ENCODE assay signal across 29 cellular contexts in the genomic region with DNA sequence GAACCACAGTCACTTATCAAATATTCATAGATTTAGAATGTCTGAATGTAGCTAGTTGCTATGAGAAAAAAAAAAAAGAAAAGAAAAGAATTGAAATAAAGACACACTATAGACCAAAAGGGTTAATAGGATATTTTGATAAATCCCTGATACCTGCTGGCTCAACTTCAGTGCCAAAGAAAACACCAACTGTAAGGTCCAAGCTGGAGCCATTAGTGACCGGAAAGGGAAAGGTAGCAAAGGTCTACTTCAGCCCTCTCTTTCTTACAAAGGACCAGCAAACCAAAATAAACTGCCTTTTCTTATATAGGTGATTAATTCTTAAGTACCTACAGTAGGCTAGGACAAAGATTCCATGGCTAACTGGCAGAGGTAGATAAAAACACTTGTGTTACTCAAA. TPM values are rescaled to one million over a fixed set of nuclear protein-coding genes. Genes with fewer than 3 reads are reported as not detected.
DNase-seq lines count a peak whose midpoint lies in the region; ATAC-seq, FAIRE-seq and TF ChIP-seq lines count a peak whose summit lies in the region.
"Had no signal": no experiment of that assay in that cellular context is flagged by ENCODE, and none has a peak within 500 bp of the region (broad histone marks: within the 10 kb centered on the region; RNA-seq: fewer than 3 reads in every experiment).

No MANE protein-coding gene starts in this region.

- 37% methylated on average over 1 of the region's 1 CpG for WGBS in liver
- 88% methylated on average over 1 of the region's 1 CpG for WGBS in HepG2 (ENCODE audit: low lambda C conversion rate)
- WGBS in mesenchymal stem cell, result no CpG with 5 or more reads among the region's 1 CpG
- 33 to 35% methylated on average over 1 of the region's 1 CpG for WGBS in pancreas, 2 donors
- no CpG with 5 or more reads among the region's 1 CpG for WGBS in trophoblast cell (ENCODE audit: extremely low coverage, insufficient coverage, insufficient read length)

- H2AFZ ChIP-seq in HepG2 (ENCODE audit: low read length), result no peak overlapping the region
- H2AFZ ChIP-seq in mesenchymal stem cell (ENCODE audit: low read depth, low read length), result no peak overlapping the region
- no peak overlapping the region for H2AFZ ChIP-seq in trophoblast cell (ENCODE audit: insufficient read depth, low read length, poor library complexity)

- TF ChIP-seq EP300 in HepG2 (IDR thresholded peaks at IDR 0.05; ENCODE audit: low read depth in 2 of 2, low read length in 2 of 2) (no peak), HepG2 (CRISPR knock-in tag; IDR thresholded peaks at IDR 0.05; ENCODE audit: borderline replicate concordance) (no peak)

- H3K36me3 ChIP-seq in liver (ENCODE audit: control insufficient read depth in 4 of 4, insufficient read depth in 3 of 4, low read depth in 1 of 4, low read length in 3 of 4), result peaks cover 0 to 8% (median 6%) of the 10 kb centered on the region in 4 donors
- H3K36me3 ChIP-seq in HepG2 (replicated peaks in 1 of 2; ENCODE audit: control insufficient read depth in 1 of 2, insufficient read depth in 2 of 2, low read length in 2 of 2), result peaks cover 5 to 29% of the 10 kb centered on the region in 2 experiments; a peak in 4 of 5 replicates
- H3K36me3 ChIP-seq in mesenchymal stem cell (ENCODE audit: control insufficient read depth in 1 of 2, insufficient read depth in 2 of 2, low read depth in 1 of 2, low read length in 2 of 2), result peaks cover 7 to 87% of the 10 kb centered on the region in 2 experiments
- peaks cover 0 to 8% (median 5%) of the 10 kb centered on the region in 3 donors for H3K36me3 ChIP-seq in pancreas
- H3K36me3 ChIP-seq in trophoblast cell (ENCODE audit: control insufficient read depth in 1 of 2, insufficient read depth in 2 of 2, low read length in 2 of 2), result peaks cover 5 to 9% of the 10 kb centered on the region in 2 experiments

- H2BK12ac ChIP-seq in mesenchymal stem cell (ENCODE audit: low read length in 2 of 2) (no peak overlapping the region), trophoblast cell (ENCODE audit: low read length) (no peak overlapping the region)

- H3K79me1 ChIP-seq in mesenchymal stem cell (replicated peaks; ENCODE audit: low read length, poor library complexity, severe bottlenecking) (peaks cover 11% of the 10 kb centered on the region), trophoblast cell (ENCODE audit: low read length) (no peaks in the 10 kb centered on the region)

- H3K4me1 Mint-ChIP-seq in activated CD4-positive, alpha-beta memory T cell treated with anti-CD3 and anti-CD28 coated beads for 36 hours (ENCODE audit: low read depth), result no peaks in the 10 kb centered on the region
- H3K4me1 Mint-ChIP-seq: CD14-positive monocyte had no signal

- H2BK5ac ChIP-seq in mesenchymal stem cell (ENCODE audit: low read depth, low read length, poor library complexity, severe bottlenecking), result no peak overlapping the region
- no peak overlapping the region for H2BK5ac ChIP-seq in trophoblast cell (ENCODE audit: low read depth, low read length, poor library complexity)

- H3K4me3 Mint-ChIP-seq in activated CD4-positive, alpha-beta memory T cell treated with anti-CD3 and anti-CD28 coated beads for 36 hours, result no peak overlapping the region
- H3K4me3 Mint-ChIP-seq: CD14-positive monocyte; CD8-positive, alpha-beta memory T cell; IgD-negative memory B cell had no signal

- H3K23ac ChIP-seq in mesenchymal stem cell (ENCODE audit: low read length in 2 of 2) (no peak overlapping the region), trophoblast cell (ENCODE audit: low read length) (no peak overlapping the region)

- ATAC-seq in HepG2 (no peak), pancreas (peak in 3 of 4 donors; percentile 66 to 80 (median 73))
- ATAC-seq: Panc1 had no signal

- H3K27ac Mint-ChIP-seq in activated CD4-positive, alpha-beta memory T cell treated with anti-CD3 and anti-CD28 coated beads for 36 hours, result no peak overlapping the region
- H3K27ac Mint-ChIP-seq: IgD-negative memory B cell had no signal

- H3K4ac ChIP-seq in mesenchymal stem cell (ENCODE audit: low read depth in 1 of 2, low read length in 2 of 2), result no peak overlapping the region
- no peak overlapping the region for H3K4ac ChIP-seq in trophoblast cell (ENCODE audit: low read depth, low read length)

- H3K9me3 ChIP-seq in liver (ENCODE audit: control insufficient read depth in 4 of 4, low read length in 3 of 4) (no peaks in the 10 kb centered on the region), HepG2 (ENCODE audit: low read length) (no peaks in the 10 kb centered on the region), mesenchymal stem cell (ENCODE audit: control insufficient read depth, low read length) (no peaks in the 10 kb centered on the region), pancreas (no peaks in the 10 kb centered on the region), trophoblast cell (ENCODE audit: insufficient read depth, low read depth, low read length) (no peaks in the 10 kb centered on the region)
- H3K9me3 ChIP-seq: BE2C had no signal

- H3K27ac ChIP-seq in liver (ENCODE audit: low read depth in 1 of 2, low read length in 2 of 2) (peak overlapping the region; percentile 10 to 75), HepG2 (ENCODE audit: extremely low read length, insufficient read depth, low read length) (no peak overlapping the region), mesenchymal stem cell (ENCODE audit: low read length, poor library complexity, severe bottlenecking) (no peak overlapping the region), pancreas (no peak overlapping the region), trophoblast cell (ENCODE audit: low read depth, low read length) (no peak overlapping the region)
- H3K27ac ChIP-seq: KMS-11, RWPE1 had no signal

- intact Hi-C loops in HepG2 (cut with micrococcal nuclease; ENCODE audit: unreplicated experiment) (loop anchor here (10.0 kb wide), 1 partner anchor 564 kb away; no protein-coding TSS in a partner anchor), pancreas (cut with DNase I) (no loop called here)
- intact Hi-C loops in activated CD4-positive, alpha-beta memory T cell treated with anti-CD3 and anti-CD28 coated beads for 36 hours (cut with micrococcal nuclease), result no loop called here

- H2AK5ac ChIP-seq in mesenchymal stem cell (ENCODE audit: low read length, severe bottlenecking) (no peak overlapping the region), trophoblast cell (ENCODE audit: low read length) (no peak overlapping the region)

- POLR2A ChIA-PET in HepG2 (lab: Yijun Ruan, JAX), result interaction anchor here (1.9 kb wide), 1 partner anchor 10 kb away, joined by 20 read pairs; a partner anchor contains a TSS
- POLR2A ChIA-PET in activated CD4-positive, alpha-beta memory T cell treated with anti-CD3 and anti-CD28 coated beads for 36 hours (lab: Charles Lee), result no interaction called here

- no peak overlapping the region for H2BK120ac ChIP-seq in mesenchymal stem cell (ENCODE audit: low read depth, low read length)
- no peak overlapping the region for H2BK120ac ChIP-seq in trophoblast cell (ENCODE audit: insufficient read depth, low read length, poor library complexity)

- H3K4me3 ChIP-seq in liver (ENCODE audit: low read depth in 1 of 3, low read length in 3 of 3), result no peak overlapping the region
- H3K4me3 ChIP-seq in HepG2 (replicated peaks in 1 of 3; ENCODE audit: insufficient read depth in 1 of 3, low read depth in 2 of 3, low read length in 3 of 3), result no peak overlapping the region
- no peak overlapping the region for H3K4me3 ChIP-seq in mesenchymal stem cell (ENCODE audit: insufficient read depth in 1 of 2, low read depth in 1 of 2, low read length in 2 of 2)
- H3K4me3 ChIP-seq in pancreas, result no peak overlapping the region
- H3K4me3 ChIP-seq in trophoblast cell (ENCODE audit: low read depth, low read length), result no peak overlapping the region

- no peak overlapping the region for H2BK15ac ChIP-seq in mesenchymal stem cell (ENCODE audit: low read depth, poor library complexity, severe bottlenecking)

- H3K14ac ChIP-seq in mesenchymal stem cell (ENCODE audit: low read length in 2 of 2) (no peak overlapping the region), trophoblast cell (ENCODE audit: low read length) (no peak overlapping the region)

- no peaks in the 10 kb centered on the region for H3K27me3 Mint-ChIP-seq in activated CD4-positive, alpha-beta memory T cell treated with anti-CD3 and anti-CD28 coated beads for 36 hours
- H3K27me3 Mint-ChIP-seq: CD8-positive, alpha-beta memory T cell; IgD-negative memory B cell had no signal

- TF ChIP-seq CTCF in liver (IDR thresholded peaks at IDR 0.05; ENCODE audit: low read depth, low read length, missing input control) (no peak), HepG2 (CRISPR knock-in tag; IDR thresholded peaks at IDR 0.05) (no peak), pancreas (IDR thresholded peaks at IDR 0.05) (no peak)

- DNase-seq in HepG2 (ENCODE audit: low spot score) (no peak), mesenchymal stem cell (no peak), pancreas (no peak), dedifferentiated amniotic fluid mesenchymal stem cell (ENCODE audit: extremely low spot score) (no peak), trophoblast cell (no peak), GOT3 (lab: John Stamatoyannopoulos, UW) (no peak)
- DNase-seq in activated CD4-positive, alpha-beta memory T cell treated with anti-CD3 and anti-CD28 coated beads for 36 hours, result no peak
- DNase-seq: 8988T; ACHN; BE2C; CD8-positive, alpha-beta memory T cell; DMS 273 treated with DMSO at 0.1 percent for 48 hours; DMS79; EL; GDM1; NCI-H1048; NCI-H1417; NCI-H1694; NCI-H2029 treated with DMSO at 0.1 percent for 48 hours; NCI-H2227 treated with DMSO at 0.1 percent for 48 hours; NCI-H526 treated with DMSO at 0.1 percent for 48 hours; SHP77 had no signal

- TF ChIP-seq POLR2A in HepG2 (IDR thresholded peaks at IDR 0.05; ENCODE audit: insufficient read depth in 1 of 2, low read depth in 2 of 2, low read length in 2 of 2), result no peak

- H3K36me3 Mint-ChIP-seq in activated CD4-positive, alpha-beta memory T cell treated with anti-CD3 and anti-CD28 coated beads for 36 hours, result peaks cover 37% of the 10 kb centered on the region

- H3K9me3 Mint-ChIP-seq in activated CD4-positive, alpha-beta memory T cell treated with anti-CD3 and anti-CD28 coated beads for 36 hours, result no peaks in the 10 kb centered on the region
- H3K9me3 Mint-ChIP-seq: CD14-positive monocyte; CD8-positive, alpha-beta memory T cell; IgD-negative memory B cell had no signal

- no peaks in the 10 kb centered on the region for H3K27me3 ChIP-seq in liver (ENCODE audit: control insufficient read depth in 4 of 4, insufficient read depth in 4 of 4, low read length in 3 of 4)
- no peaks in the 10 kb centered on the region for H3K27me3 ChIP-seq in HepG2 (ENCODE audit: control insufficient read depth in 1 of 2, insufficient read depth in 2 of 2, low read length in 2 of 2)
- H3K27me3 ChIP-seq in mesenchymal stem cell (ENCODE audit: control insufficient read depth in 1 of 2, insufficient read depth in 1 of 2, low read length in 2 of 2), result no peaks in the 10 kb centered on the region
- no peaks in the 10 kb centered on the region for H3K27me3 ChIP-seq in pancreas
- no peaks in the 10 kb centered on the region for H3K27me3 ChIP-seq in trophoblast cell (ENCODE audit: insufficient read depth, low read length)
- H3K27me3 ChIP-seq: BE2C had no signal

- H3K9ac ChIP-seq in liver (ENCODE audit: low read depth in 1 of 2, low read length in 2 of 2) (no peak overlapping the region), HepG2 (ENCODE audit: insufficient read depth, low read depth, low read length) (no peak overlapping the region), mesenchymal stem cell (ENCODE audit: low read length) (peak overlapping the region; percentile 29), trophoblast cell (ENCODE audit: low read length) (no peak overlapping the region)
- H3K9ac ChIP-seq: KMS-11 had no signal

- peaks cover 0 to 37% (median 24%) of the 10 kb centered on the region in 4 donors for H3K4me1 ChIP-seq in liver (ENCODE audit: control insufficient read depth in 4 of 4, insufficient read depth in 4 of 4, low read length in 3 of 4)
- H3K4me1 ChIP-seq in HepG2 (ENCODE audit: insufficient read depth, low read length), result peaks cover 22% of the 10 kb centered on the region
- no peaks in the 10 kb centered on the region for H3K4me1 ChIP-seq in mesenchymal stem cell (ENCODE audit: control insufficient read depth, insufficient read depth, low read depth, low read length)
- peaks cover 8 to 24% (median 17%) of the 10 kb centered on the region in 3 donors for H3K4me1 ChIP-seq in pancreas
- peaks cover 0 to under 1% of the 10 kb centered on the region in 2 experiments for H3K4me1 ChIP-seq in trophoblast cell (ENCODE audit: control insufficient read depth in 1 of 2, insufficient read depth in 2 of 2, low read length in 2 of 2)

- no peak overlapping the region for H4K8ac ChIP-seq in mesenchymal stem cell (ENCODE audit: low read length)
- no peak overlapping the region for H4K8ac ChIP-seq in trophoblast cell (ENCODE audit: low read depth, low read length)

- peaks cover 2% of the 10 kb centered on the region for H3K79me2 ChIP-seq in HepG2 (ENCODE audit: insufficient read depth, low read length)
- no peaks in the 10 kb centered on the region for H3K79me2 ChIP-seq in trophoblast cell (ENCODE audit: control insufficient read depth, insufficient read depth, low read length, poor library complexity)

- H4K12ac ChIP-seq in trophoblast cell (ENCODE audit: low read depth, low read length), result no peak overlapping the region

- no peak for FAIRE-seq in HepG2 (lab: Jason Lieb, UNC)
- no peak for FAIRE-seq in pancreas (lab: Jason Lieb, UNC)
- FAIRE-seq: H54 had no signal

- in situ Hi-C loops in HepG2 (cut with HindIII; ENCODE audit: extremely low pct_ligation_motif_present, low pct_unique_long_range_greater_than_20kb), result loop anchor here (10.0 kb wide), 2 partner anchors 76 to 484 kb away; no protein-coding TSS in a partner anchor

- CTCF ChIA-PET in HepG2 (lab: Yijun Ruan, JAX; ENCODE audit: low intra/inter-chr PET ratio, low total read pairs), result no interaction called here
- CTCF ChIA-PET in activated CD4-positive, alpha-beta memory T cell treated with anti-CD3 and anti-CD28 coated beads for 36 hours (lab: Charles Lee), result interaction anchor here (0.7 kb wide), 1 partner anchor 566 kb away, joined by 3 read pairs; no protein-coding TSS in a partner anchor

- no peak overlapping the region for H4K91ac ChIP-seq in mesenchymal stem cell (ENCODE audit: low read length)
- H4K91ac ChIP-seq in trophoblast cell (ENCODE audit: low read depth, low read length), result no peak overlapping the region

- TF ChIP-seq RAD21 in liver (IDR thresholded peaks at IDR 0.05) (no peak), HepG2 (CRISPR knock-in tag; IDR thresholded peaks at IDR 0.05) (no peak)

- no TSS peak for BruUV-seq in HepG2 (replicated peaks; lab: Mats Ljungman, UMichigan)

- H3K4me2 ChIP-seq in HepG2 (ENCODE audit: low read depth, low read length) (no peak overlapping the region), mesenchymal stem cell (ENCODE audit: low read length, poor library complexity, severe bottlenecking) (no peak overlapping the region), trophoblast cell (ENCODE audit: low read length) (no peak overlapping the region)
- H3K4me2 ChIP-seq: KMS-11 had no signal

- H4K20me1 ChIP-seq in HepG2 (ENCODE audit: insufficient read depth, low read length), result no peaks in the 10 kb centered on the region

- H3K18ac ChIP-seq in mesenchymal stem cell (ENCODE audit: low read depth in 1 of 2, low read length in 2 of 2) (no peak overlapping the region), trophoblast cell (ENCODE audit: low read length) (no peak overlapping the region)

RNA-seq across cellular contexts. Expression of a gene that starts 9.7 kb away (rescaled TPM):
- total RNA-seq in liver (10 to 100 TPM; 16.7 to 32.8 TPM), HepG2 (2016; rRNA removed; fragmentation: Illumina TruSeq; extraction: Trizol) (20.7 and 21.9 TPM in 2 replicates), pancreas (10 to 100 TPM; 11.2 to 17.0 (median 12.2) TPM)
- polyA plus RNA-seq in liver (10 to 100 TPM in 1 of 2 donors, 1 to 10 TPM in 1; 9.4 to 28.6 TPM), HepG2 (2011; rRNA removed) (6.9 and 7.3 TPM in 2 replicates), pancreas (10 to 100 TPM in 1 of 2 donors, 1 to 10 TPM in 1; 7.2 to 10.7 TPM)
- total RNA-seq in HepG2 (2016; cell fraction: cytosol; rRNA removed; fragmentation: Illumina TruSeq; extraction: Trizol; ENCODE audit: low read depth), result 7.2 and 7.4 TPM in 2 replicates
- 21.0 and 24.2 TPM in 2 replicates for total RNA-seq in HepG2 (2016; cell fraction: insoluble cytoplasmic fraction; rRNA removed; fragmentation: Illumina TruSeq; extraction: Trizol)
- total RNA-seq in HepG2 (2016; cell fraction: membrane; rRNA removed; fragmentation: Illumina TruSeq; extraction: Trizol), result 6.5 and 6.8 TPM in 2 replicates
- 39.5 and 40.0 TPM in 2 replicates for total RNA-seq in HepG2 (2016; cell fraction: nucleus; rRNA removed; fragmentation: Illumina TruSeq; extraction: Trizol)
- polyA plus RNA-seq in HepG2 (2011; cell fraction: cytosol; rRNA removed), result 1.9 and 2.8 TPM in 2 replicates
- 14.0 and 21.4 TPM in 2 replicates for polyA plus RNA-seq in HepG2 (2011; cell fraction: nucleus; rRNA removed)
- polyA plus RNA-seq in HepG2 (2012), result 9.3 and 12.6 TPM in 2 replicates
- 1.2 and 1.7 TPM in 2 replicates for polyA plus RNA-seq in HepG2 (2016; cell fraction: cytosol; fragmentation: Illumina TruSeq; extraction: Trizol; ENCODE audit: low read depth)
- polyA plus RNA-seq in HepG2 (2016; cell fraction: insoluble cytoplasmic fraction; fragmentation: Illumina TruSeq; extraction: Trizol; ENCODE audit: low read depth), result 17.1 and 20.0 TPM in 2 replicates
- 2.4 and 2.8 TPM in 2 replicates for polyA plus RNA-seq in HepG2 (2016; cell fraction: membrane; fragmentation: Illumina TruSeq; extraction: Trizol; ENCODE audit: low read depth)
- polyA plus RNA-seq in HepG2 (2016; cell fraction: nucleus; fragmentation: Illumina TruSeq; extraction: Trizol; ENCODE audit: insufficient read depth, low read depth), result 30.7 and 35.3 TPM in 2 replicates
- 4.0 and 4.6 TPM in 2 replicates for polyA minus RNA-seq in HepG2 (2011; rRNA and poly(A)+ RNA removed; ENCODE audit: low replicate concordance)
- polyA minus RNA-seq in HepG2 (2011; cell fraction: cytosol; rRNA and poly(A)+ RNA removed), result 2.9 and 3.2 TPM in 2 replicates
- polyA minus RNA-seq in HepG2 (2011; cell fraction: nucleus; rRNA and poly(A)+ RNA removed), result 55.5 and 58.1 TPM in 2 replicates
- 6.7 TPM for polyA plus RNA-seq in mesenchymal stem cell (2013, experiment 1 of 2)
- 6.3 TPM for polyA plus RNA-seq in mesenchymal stem cell (2013, experiment 2 of 2)
- 10 to 100 TPM; 18.0 to 19.7 TPM for total RNA-seq in activated CD4-positive, alpha-beta memory T cell treated with anti-CD3 and anti-CD28 coated beads for 36 hours
- polyA plus RNA-seq in trophoblast cell (2013), result 9.1 and 9.7 TPM in 2 replicates

Comparison
In these comparisons a context has a peak if more than half of its experiments do, and no peak if none do; other contexts are left out.
1. H3K27ac ChIP-seq: peak in liver (2 of 2); none in HepG2 (single experiment), mesenchymal stem cell (single experiment), pancreas (0 of 4) and trophoblast cell (single experiment).